10 cellular contexts compared by ENCODE assay signal in genomic region chr2:86584164-86584913, GRCh38. TPM values are rescaled to one million over a fixed set of nuclear protein-coding genes. Genes with fewer than 3 reads are reported as not detected.
DNase-seq lines count a peak whose midpoint lies in the region; ATAC-seq, FAIRE-seq and TF ChIP-seq lines count a peak whose summit lies in the region.
"Had no signal": no experiment of that assay in that cellular context is flagged by ENCODE, and none has a peak within 500 bp of the region (broad histone marks: within the 10 kb centered on the region; RNA-seq: fewer than 3 reads in every experiment).

No MANE protein-coding gene starts in this region.

- intact Hi-C loops in sciatic nerve (cut with DNase I) (no loop called here), aorta (cut with DNase I) (no loop called here), posterior vena cava (cut with DNase I) (no loop called here)

- no peak for DNase-seq in activated CD8-positive, alpha-beta memory T cell treated with anti-CD3 and anti-CD28 coated beads, Interleukin-2, amount 10 ng/mL, durations not matched to agents 7 days and 5 days
- no peak for DNase-seq in activated CD8-positive, alpha-beta memory T cell treated with anti-CD3 and anti-CD28 coated beads, Interleukin-2, amount 50 U/mL, for 4 hours
- DNase-seq in KG1 (lab: John Stamatoyannopoulos, UW) (peak; percentile 34), bronchial epithelial cell (ENCODE audit: low read depth) (peak; percentile 12), sciatic nerve (ENCODE audit: low spot score) (no peak), aorta (no peak), posterior vena cava (ENCODE audit: low spot score) (no peak), ecto neural progenitor cell (ENCODE audit: low spot score) (no peak)
- DNase-seq: transverse colon had no signal

- H3K36me3 ChIP-seq in bronchial epithelial cell (ENCODE audit: control insufficient read depth, insufficient read depth, low read length) (no peaks in the 10 kb centered on the region), aorta (ENCODE audit: control insufficient read depth in 1 of 2, insufficient read depth in 2 of 2, low read length in 1 of 2) (no peaks in the 10 kb centered on the region)
- H3K36me3 ChIP-seq: transverse colon had no signal

- H3K4me1 ChIP-seq in aorta (ENCODE audit: control insufficient read depth in 1 of 2, insufficient read depth in 2 of 2, low read length in 2 of 2), result no peaks in the 10 kb centered on the region
- H3K4me1 ChIP-seq: transverse colon had no signal

- TF ChIP-seq CTCF in bronchial epithelial cell (IDR thresholded peaks at IDR 0.05; ENCODE audit: insufficient read depth, low read length, severe bottlenecking), result no peak

- H3K9me3 Mint-ChIP-seq in activated CD8-positive, alpha-beta memory T cell treated with anti-CD3 and anti-CD28 coated beads, Interleukin-2, amount 10 ng/mL, durations not matched to agents 7 days and 5 days (ENCODE audit: low read depth), result peaks cover 6% of the 10 kb centered on the region

- H3K27ac Mint-ChIP-seq in activated CD8-positive, alpha-beta memory T cell treated with anti-CD3 and anti-CD28 coated beads, Interleukin-2, amount 10 ng/mL, durations not matched to agents 7 days and 5 days, result peak overlapping the region; percentile 76
- H3K27ac Mint-ChIP-seq: B cell had no signal

- H3K27me3 ChIP-seq in bronchial epithelial cell (ENCODE audit: control insufficient read depth, insufficient read depth, low read length) (no peaks in the 10 kb centered on the region), aorta (ENCODE audit: control insufficient read depth in 1 of 2, insufficient read depth in 2 of 2, low read length in 1 of 2) (no peaks in the 10 kb centered on the region)
- H3K27me3 ChIP-seq: transverse colon had no signal

- H3K36me3 Mint-ChIP-seq in activated CD8-positive, alpha-beta memory T cell treated with anti-CD3 and anti-CD28 coated beads, Interleukin-2, amount 10 ng/mL, durations not matched to agents 7 days and 5 days, result peaks cover 11% of the 10 kb centered on the region

- ATAC-seq in activated CD8-positive, alpha-beta memory T cell treated with anti-CD3 and anti-CD28 coated beads, Interleukin-2, amount 10 ng/mL, durations not matched to agents 7 days and 5 days, result peak; percentile 89
- ATAC-seq in sciatic nerve, result peak; percentile 45
- no peak for ATAC-seq in aorta (ENCODE audit: low FRiP score)

- H3K4me1 Mint-ChIP-seq in activated CD8-positive, alpha-beta memory T cell treated with anti-CD3 and anti-CD28 coated beads, Interleukin-2, amount 10 ng/mL, durations not matched to agents 7 days and 5 days, result peaks cover 12% of the 10 kb centered on the region

- no peak overlapping the region for H3K4me3 Mint-ChIP-seq in activated CD8-positive, alpha-beta memory T cell treated with anti-CD3 and anti-CD28 coated beads, Interleukin-2, amount 10 ng/mL, durations not matched to agents 7 days and 5 days
- H3K4me3 Mint-ChIP-seq: B cell had no signal

- peaks cover 5% of the 10 kb centered on the region for H3K27me3 Mint-ChIP-seq in activated CD8-positive, alpha-beta memory T cell treated with anti-CD3 and anti-CD28 coated beads, Interleukin-2, amount 10 ng/mL, durations not matched to agents 7 days and 5 days

- CTCF ChIA-PET in activated CD8-positive, alpha-beta memory T cell treated with anti-CD3 and anti-CD28 coated beads, Interleukin-2, amount 10 ng/mL, durations not matched to agents 7 days and 5 days (lab: Charles Lee), result interaction anchor here (1.0 kb wide), 1 partner anchor 15 kb away, joined by 4 read pairs; no protein-coding TSS in a partner anchor

- no peak for FAIRE-seq in bronchial epithelial cell (lab: Jason Lieb, UNC)

- H3K4me3 ChIP-seq in bronchial epithelial cell (ENCODE audit: low read depth, low read length), result no peak overlapping the region
- H3K4me3 ChIP-seq in aorta (ENCODE audit: low read length in 2 of 2), result no peak overlapping the region
- H3K4me3 ChIP-seq: transverse colon had no signal

- no peaks in the 10 kb centered on the region for H3K9me3 ChIP-seq in aorta (ENCODE audit: control insufficient read depth, low read length)
- H3K9me3 ChIP-seq: transverse colon had no signal

- 28 to 40% methylated on average over 1 of the region's 1 CpG for WGBS in aorta, 2 donors

- H3K27ac ChIP-seq in aorta (ENCODE audit: low read depth in 1 of 2, low read length in 2 of 2), result peak overlapping the region in 1 of 2 donors; percentile 9

RNA-seq across cellular contexts. Expression of gene CHMP3, which starts 21.1 kb away (rescaled TPM):
- 10 to 100 TPM; 32.6 to 33.3 TPM for total RNA-seq in activated CD8-positive, alpha-beta memory T cell treated with anti-CD3 and anti-CD28 coated beads, Interleukin-2, amount 10 ng/mL, durations not matched to agents 7 days and 5 days
- total RNA-seq in bronchial epithelial cell, result 60.6 and 87.6 TPM in 2 replicates
- 127 TPM for total RNA-seq in sciatic nerve
- 100 to 1,000 TPM; 137 to 154 TPM for total RNA-seq in aorta
- polyA plus RNA-seq in aorta, result 100 to 1,000 TPM in 1 of 2 donors, 10 to 100 TPM in 1; 92.7 to 202 TPM
- 100 to 1,000 TPM; 166 to 167 TPM for total RNA-seq in posterior vena cava

RNA-seq across cellular contexts. Expression of gene RNF103, which starts 39.3 kb away (rescaled TPM):
- 10 to 100 TPM; 12.9 to 13.1 TPM for total RNA-seq in activated CD8-positive, alpha-beta memory T cell treated with anti-CD3 and anti-CD28 coated beads, Interleukin-2, amount 10 ng/mL, durations not matched to agents 7 days and 5 days
- total RNA-seq in bronchial epithelial cell (17.7 and 18.2 TPM in 2 replicates), sciatic nerve (62.2 TPM), aorta (10 to 100 TPM; 30.5 to 31.0 TPM), posterior vena cava (10 to 100 TPM; 29.0 to 37.0 TPM)
- 10 to 100 TPM; 11.4 to 26.1 TPM for polyA plus RNA-seq in aorta

Comparison
In these comparisons a context has a peak if more than half of its experiments do, and no peak if none do; other contexts are left out.
1. DNase-seq: peak in KG1 (single experiment) and bronchial epithelial cell (single experiment); none in activated CD8-positive, alpha-beta memory T cell treated with anti-CD3 and anti-CD28 coated beads, Interleukin-2, amount 10 ng/mL, durations not matched to agents 7 days and 5 days (single experiment), activated CD8-positive, alpha-beta memory T cell treated with anti-CD3 and anti-CD28 coated beads, Interleukin-2, amount 50 U/mL, for 4 hours (single experiment), sciatic nerve (single experiment), aorta (0 of 2), posterior vena cava (single experiment) and ecto neural progenitor cell (single experiment).